ENCODE assay signal across 14 cellular contexts in the genomic region with DNA sequence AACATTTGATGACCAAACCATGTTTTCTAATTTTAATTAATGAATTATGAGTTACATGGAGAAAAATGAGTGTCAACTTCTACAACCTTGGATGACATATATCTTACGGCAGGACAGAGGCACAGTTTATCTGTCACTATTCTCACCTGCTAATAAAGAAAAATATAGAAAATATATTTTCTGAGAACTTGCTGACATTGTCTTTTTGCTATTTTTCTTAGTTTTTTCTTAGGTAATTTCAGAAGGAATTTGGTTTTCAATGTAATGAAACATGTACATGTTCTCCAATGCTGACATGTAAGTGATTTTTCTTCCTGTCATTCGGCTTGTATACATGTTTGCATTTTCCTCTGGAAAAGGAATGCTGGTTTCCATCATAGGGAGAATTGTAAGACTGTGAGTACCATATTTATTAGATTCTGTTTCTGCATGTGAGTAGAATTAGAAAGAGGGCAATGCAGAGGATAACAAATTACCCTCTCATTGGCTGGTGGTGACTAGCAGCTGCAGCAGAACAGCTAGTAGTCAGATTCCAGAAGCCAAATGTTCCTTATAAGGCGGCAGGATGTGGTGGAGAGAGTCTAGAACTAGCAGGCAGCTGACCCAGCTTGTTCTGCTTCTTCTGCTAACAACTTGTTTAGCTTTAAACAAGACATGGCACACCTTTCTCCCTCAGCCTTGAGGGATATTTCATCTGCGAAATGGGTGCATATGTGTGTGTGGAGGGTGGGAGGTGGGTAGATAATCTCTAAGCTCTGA.
DNase-seq lines count a peak whose midpoint lies in the region; ATAC-seq, FAIRE-seq and TF ChIP-seq lines count a peak whose summit lies in the region.
"Had no signal": no experiment of that assay in that cellular context is flagged by ENCODE, and none has a peak within 500 bp of the region (broad histone marks: within the 10 kb centered on the region; RNA-seq: fewer than 3 reads in every experiment).

No MANE protein-coding gene starts in this region.

- H3K79me2 ChIP-seq in DND-41 (ENCODE audit: insufficient read depth, low read length), result no peaks in the 10 kb centered on the region

- no peak for TF ChIP-seq CTCF in DND-41 (IDR thresholded peaks at IDR 0.05; ENCODE audit: borderline replicate concordance, extremely low read depth, low read length, poor library complexity, severe bottlenecking)
- TF ChIP-seq CTCF in bronchial epithelial cell (IDR thresholded peaks at IDR 0.05; ENCODE audit: insufficient read depth, low read length, severe bottlenecking), result no peak
- TF ChIP-seq CTCF in psoas muscle (IDR thresholded peaks at IDR 0.05), result no peak

- H3K9ac ChIP-seq in DND-41 (ENCODE audit: low read depth, low read length), result no peak overlapping the region
- H3K9ac ChIP-seq: BLaER1 treated with 17β-estradiol and CSF1 and Interleukin-3, amounts not matched to agents 10 nM and 100 nM had no signal

- H3K4me3 ChIP-seq in DND-41 (ENCODE audit: low read depth in 1 of 2, low read length in 2 of 2), result no peak overlapping the region
- no peak overlapping the region for H3K4me3 ChIP-seq in bronchial epithelial cell (ENCODE audit: low read depth, low read length)
- no peak overlapping the region for H3K4me3 ChIP-seq in psoas muscle
- H3K4me3 ChIP-seq: BLaER1 treated with 17β-estradiol and CSF1 and Interleukin-3, amounts not matched to agents 10 nM and 100 nM; SJSA1; thoracic aorta had no signal

- no peak overlapping the region for H3K4me2 ChIP-seq in DND-41 (ENCODE audit: insufficient read depth, low read length)
- H3K4me2 ChIP-seq: BLaER1 treated with 17β-estradiol and CSF1 and Interleukin-3, amounts not matched to agents 10 nM and 100 nM had no signal

- H3K4me1 ChIP-seq in DND-41 (ENCODE audit: insufficient read depth, low read length) (no peaks in the 10 kb centered on the region), psoas muscle (no peaks in the 10 kb centered on the region)

- peak; percentile 69; the same call in 2 of the 3 replicates for ATAC-seq in DND-41 (ENCODE audit: insufficient read depth, low read depth)
- peak; percentile 84 for ATAC-seq in GM21723 (IDR thresholded peaks at IDR 0.05; ENCODE audit: unreplicated experiment)
- no peak for ATAC-seq in HG03135 (IDR thresholded peaks at IDR 0.05; ENCODE audit: unreplicated experiment)
- ATAC-seq in psoas muscle, result no peak
- no peak for ATAC-seq in GM19328 (IDR thresholded peaks at IDR 0.05; ENCODE audit: unreplicated experiment)

- no peak for FAIRE-seq in bronchial epithelial cell (lab: Jason Lieb, UNC)

- H4K20me1 ChIP-seq in DND-41 (ENCODE audit: insufficient read depth, low read length), result no peaks in the 10 kb centered on the region
- H4K20me1 ChIP-seq: BLaER1 treated with 17β-estradiol and CSF1 and Interleukin-3, amounts not matched to agents 10 nM and 100 nM had no signal

- no peak overlapping the region for H2AFZ ChIP-seq in DND-41 (ENCODE audit: low read depth, low read length)

- H3K9me3 ChIP-seq in DND-41 (ENCODE audit: insufficient read depth, low read length, severe bottlenecking) (no peaks in the 10 kb centered on the region), psoas muscle (no peaks in the 10 kb centered on the region)
- H3K9me3 ChIP-seq: SJSA1, thoracic aorta had no signal

- intact Hi-C loops in psoas muscle (cut with DNase I), result no loop called here

- DNase-seq in DND-41 (peak; percentile 14), LHCN-M2 (ENCODE audit: low read depth) (peak; percentile 53), bronchial epithelial cell (ENCODE audit: low read depth) (peak; percentile 30), RKO (ENCODE audit: low spot score) (no peak), psoas muscle (no peak)
- DNase-seq: activated naive CD8-positive, alpha-beta T cell treated with anti-CD3 and anti-CD28 coated beads, Interleukin-2, amount 10 ng/mL, durations not matched to agents 7 days and 5 days; glutamatergic neuron; NCI-H510A had no signal

- H3K27ac ChIP-seq in DND-41 (ENCODE audit: low read length), result no peak overlapping the region
- no peak overlapping the region for H3K27ac ChIP-seq in psoas muscle
- H3K27ac ChIP-seq: BLaER1 treated with 17β-estradiol and CSF1 and Interleukin-3, amounts not matched to agents 10 nM and 100 nM; SJSA1; thoracic aorta had no signal

- H3K36me3 ChIP-seq in DND-41 (ENCODE audit: insufficient read depth, low read length), result no peaks in the 10 kb centered on the region
- H3K36me3 ChIP-seq in bronchial epithelial cell (ENCODE audit: control insufficient read depth, insufficient read depth, low read length), result no peaks in the 10 kb centered on the region
- H3K36me3 ChIP-seq in psoas muscle (ENCODE audit: insufficient read depth in 1 of 2, low read depth in 1 of 2), result no peaks in the 10 kb centered on the region
- H3K36me3 ChIP-seq: BLaER1 treated with 17β-estradiol and CSF1 and Interleukin-3, amounts not matched to agents 10 nM and 100 nM; SJSA1; thoracic aorta had no signal

- WGBS in psoas muscle, 3 donors, result 85 to 89% (median 87%) methylated on average over 4 of the region's 4 CpGs

- peaks cover 5% of the 10 kb centered on the region for H3K27me3 ChIP-seq in DND-41 (ENCODE audit: insufficient read depth, low read length, poor library complexity)
- H3K27me3 ChIP-seq in bronchial epithelial cell (ENCODE audit: control insufficient read depth, insufficient read depth, low read length), result no peaks in the 10 kb centered on the region
- H3K27me3 ChIP-seq in psoas muscle (ENCODE audit: insufficient read depth in 3 of 3, low read length in 2 of 3), result peaks cover 0 to 2% (median 0%) of the 10 kb centered on the region in 3 donors
- H3K27me3 ChIP-seq: BLaER1 treated with 17β-estradiol and CSF1 and Interleukin-3, amounts not matched to agents 10 nM and 100 nM; SJSA1 had no signal

Comparison
In these comparisons a context has a peak if more than half of its experiments do, and no peak if none do; other contexts are left out.
1. ATAC-seq: peak in DND-41 (single experiment) and GM21723 (single experiment); none in HG03135 (single experiment), psoas muscle (0 of 4) and GM19328 (single experiment).
2. DNase-seq: peak in DND-41 (single experiment), LHCN-M2 (single experiment) and bronchial epithelial cell (single experiment); none in RKO (single experiment) and psoas muscle (0 of 2).